In genomic region chr6:26233608-26234420, GRCh38 we compare ENCODE assay signal across 8 cellular contexts.
DNase-seq lines count a peak whose midpoint lies in the region; ATAC-seq and TF ChIP-seq lines count a peak whose summit lies in the region.

No MANE protein-coding gene starts in this region.

- no peaks in the 10 kb centered on the region for H3K36me3 ChIP-seq in SK-N-SH (replicated peaks in 1 of 2; ENCODE audit: control insufficient read depth in 1 of 2, insufficient read depth in 2 of 2, low read length in 1 of 2)

- no peaks in the 10 kb centered on the region for H3K9me3 ChIP-seq in SK-N-SH

- DNase-seq in ACHN = peak; percentile 62
- DNase-seq in SK-N-SH = peak; percentile 40
- DNase-seq in amniotic epithelial cell (ENCODE audit: low read depth) = peak; percentile 64
- peak; percentile 62 for DNase-seq in hepatic stellate cell (ENCODE audit: low spot score)
- DNase-seq in skeletal muscle cell (ENCODE audit: low read depth) = no peak
- DNase-seq in NCI-H2081 treated with DMSO at 0.1 percent for 48 hours (lab: John Stamatoyannopoulos, UW) = no peak

- H3K4me3 ChIP-seq in SK-N-SH (ENCODE audit: low read depth in 2 of 2, low read length in 1 of 2) = peak overlapping the region; percentile 61 to 72
- H3K4me3 ChIP-seq in skeletal muscle cell (ENCODE audit: low read depth, low read length) = peak overlapping the region; percentile 55

- H3K27me3 ChIP-seq in SK-N-SH (ENCODE audit: insufficient read depth) = no peaks in the 10 kb centered on the region

- no peaks in the 10 kb centered on the region for H3K79me2 ChIP-seq in SK-N-SH (ENCODE audit: insufficient read depth)

- WGBS in SK-N-SH (ENCODE audit: low lambda C conversion rate) = 4% methylated on average over 34 of the region's 34 CpGs

- CTCF ChIA-PET in SK-N-SH (lab: Yijun Ruan, JAX) = interaction anchor here (0.6 to 2.6 kb wide), 5 partner anchors 9 to 1279 kb away, joined by 3 to 27 read pairs (median 4); a partner anchor contains a TSS

- in situ Hi-C loops in ACHN (cut with HindIII; ENCODE audit: low pct_ligation_motif_present, low pct_unique_long_range_greater_than_20kb, low sequenced_read_pairs) = no loop called here

- peak overlapping the region; percentile 77 for H2AFZ ChIP-seq in SK-N-SH (ENCODE audit: low read depth)

- ATAC-seq in GM18909 (IDR thresholded peaks at IDR 0.05; ENCODE audit: poor library complexity, unreplicated experiment) (peak; percentile 45), HG03139 (IDR thresholded peaks at IDR 0.05; ENCODE audit: unreplicated experiment) (peak; percentile 32)

- TF ChIP-seq CTCF in SK-N-SH (IDR thresholded peaks at IDR 0.05) = no peak

- peaks cover 0 to 3% of the 10 kb centered on the region in 2 experiments; a peak in 3 of 4 replicates for H3K4me1 ChIP-seq in SK-N-SH (ENCODE audit: control insufficient read depth in 1 of 2, insufficient read depth in 2 of 2, low read depth in 1 of 2, low read length in 1 of 2)

- H3K4me2 ChIP-seq in SK-N-SH = peak overlapping the region; percentile 97

- TF ChIP-seq EP300 in SK-N-SH (IDR thresholded peaks at IDR 0.05; ENCODE audit: borderline replicate concordance in 1 of 2, low read depth in 1 of 2, low read length in 1 of 2) = no peak

- H3K9ac ChIP-seq in SK-N-SH = peak overlapping the region; percentile 86

- H3K9me2 ChIP-seq in SK-N-SH = no peaks in the 10 kb centered on the region

- peak overlapping the region; percentile 77 to 85 for H3K27ac ChIP-seq in SK-N-SH (ENCODE audit: low read depth in 2 of 2, low read length in 1 of 2)

- TF ChIP-seq RAD21 in SK-N-SH (IDR thresholded peaks at IDR 0.05; ENCODE audit: low read length) = no peak

- POLR2A ChIA-PET in SK-N-SH (lab: Yijun Ruan, JAX) = interaction anchor here (0.7 to 5.6 kb wide), 29 partner anchors 9 to 1659 kb away, joined by 3 to 120 read pairs (median 5); a partner anchor contains a TSS

- peaks cover 41% of the 10 kb centered on the region for H3F3A ChIP-seq in SK-N-SH (replicated peaks; ENCODE audit: insufficient read depth)

- no peaks in the 10 kb centered on the region for H4K20me1 ChIP-seq in SK-N-SH (ENCODE audit: insufficient read depth)

TF ChIP-seq in SK-N-SH, 30 proteins besides CTCF, POLR2A, EP300 and RAD21:
- TF ChIP-seq CHD2 (IDR thresholded peaks at IDR 0.05; ENCODE audit: low read length, partially characterized antibody) (no peak), MXI1 (IDR thresholded peaks at IDR 0.05; ENCODE audit: low read depth, low read length) (no peak; the same call in 1 of the 2 replicates), USF1 (IDR thresholded peaks at IDR 0.05; ENCODE audit: borderline replicate concordance, low read depth) (no peak), MAX (IDR thresholded peaks at IDR 0.05; ENCODE audit: low read depth) (peak; percentile 42), REST (IDR thresholded peaks at IDR 0.05; ENCODE audit: low read depth, low read length) (0 out of 2 replicates have a peak, but pooled peaks have one; percentile 43), POLR2AphosphoS5 (IDR thresholded peaks at IDR 0.05; ENCODE audit: low read depth, low read length) (peak; percentile 92), TCF12 (IDR thresholded peaks at IDR 0.05) (no peak), MEF2A (IDR thresholded peaks at IDR 0.05; ENCODE audit: borderline replicate concordance, low read depth) (no peak), FOXJ3 (CRISPR knock-in tag; IDR thresholded peaks at IDR 0.05) (no peak), EZH2phosphoT487 (IDR thresholded peaks at IDR 0.05; ENCODE audit: borderline replicate concordance, low read depth) (no peak), FOXM1 (IDR thresholded peaks at IDR 0.05; ENCODE audit: low read depth) (no peak), RCOR1 (IDR thresholded peaks at IDR 0.05; ENCODE audit: low read length) (no peak), SIN3A (IDR thresholded peaks at IDR 0.05; ENCODE audit: borderline replicate concordance, low read depth, low read length) (peak; percentile 94), RFX5 (IDR thresholded peaks at IDR 0.05; ENCODE audit: low read length) (no peak), GABPA (IDR thresholded peaks at IDR 0.05; ENCODE audit: low read depth) (0 out of 2 replicates have a peak, but pooled peaks have one; percentile 2), JUND (IDR thresholded peaks at IDR 0.05) (peak; percentile 2; the same call in 1 of the 2 replicates), TAF1 (IDR thresholded peaks at IDR 0.05; ENCODE audit: borderline replicate concordance, low read depth, low read length) (no peak; the same call in 1 of the 2 replicates), PBX3 (IDR thresholded peaks at IDR 0.05) (peak; percentile 27)
- TF ChIP-seq, protein P1, sequence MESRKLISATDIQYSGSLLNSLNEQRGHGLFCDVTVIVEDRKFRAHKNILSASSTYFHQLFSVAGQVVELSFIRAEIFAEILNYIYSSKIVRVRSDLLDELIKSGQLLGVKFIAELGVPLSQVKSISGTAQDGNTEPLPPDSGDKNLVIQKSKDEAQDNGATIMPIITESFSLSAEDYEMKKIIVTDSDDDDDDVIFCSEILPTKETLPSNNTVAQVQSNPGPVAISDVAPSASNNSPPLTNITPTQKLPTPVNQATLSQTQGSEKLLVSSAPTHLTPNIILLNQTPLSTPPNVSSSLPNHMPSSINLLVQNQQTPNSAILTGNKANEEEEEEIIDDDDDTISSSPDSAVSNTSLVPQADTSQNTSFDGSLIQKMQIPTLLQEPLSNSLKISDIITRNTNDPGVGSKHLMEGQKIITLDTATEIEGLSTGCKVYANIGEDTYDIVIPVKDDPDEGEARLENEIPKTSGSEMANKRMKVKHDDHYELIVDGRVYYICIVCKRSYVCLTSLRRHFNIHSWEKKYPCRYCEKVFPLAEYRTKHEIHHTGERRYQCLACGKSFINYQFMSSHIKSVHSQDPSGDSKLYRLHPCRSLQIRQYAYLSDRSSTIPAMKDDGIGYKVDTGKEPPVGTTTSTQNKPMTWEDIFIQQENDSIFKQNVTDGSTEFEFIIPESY (IDR thresholded peaks at IDR 0.05; ENCODE audit: borderline replicate concordance, low read depth) = peak; percentile 75; the same call in 1 of the 2 replicates

Comparison
In these comparisons a context has a peak if more than half of its experiments do, and no peak if none do; other contexts are left out.
1. DNase-seq: peak in ACHN (single experiment), SK-N-SH (single experiment), amniotic epithelial cell (single experiment) and hepatic stellate cell (single experiment); none in skeletal muscle cell (single experiment) and NCI-H2081 treated with DMSO at 0.1 percent for 48 hours (single experiment).